18 cellular contexts compared by ENCODE assay signal in the genomic region with DNA sequence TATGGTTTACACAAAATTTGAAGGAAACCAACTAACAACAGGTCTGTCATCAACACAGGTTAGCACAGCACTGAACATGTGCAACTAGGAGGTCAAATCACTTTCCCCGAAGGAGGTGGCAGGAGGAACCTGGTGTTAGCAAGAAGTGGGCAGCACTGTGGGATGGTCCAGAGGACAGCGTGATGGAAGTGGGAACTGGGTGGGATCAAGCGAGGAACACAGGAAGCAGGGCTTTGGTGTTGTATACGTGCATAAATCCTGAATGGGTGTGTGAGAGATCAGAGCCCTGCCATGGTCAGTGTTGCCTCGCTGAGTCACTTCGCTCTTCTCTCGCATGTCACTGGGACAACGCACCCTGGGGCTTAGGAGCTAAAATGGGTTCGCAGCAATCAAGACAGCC.
DNase-seq lines count a peak whose midpoint lies in the region; ATAC-seq, FAIRE-seq and TF ChIP-seq lines count a peak whose summit lies in the region.
"Had no signal": no experiment of that assay in that cellular context is flagged by ENCODE, and none has a peak within 500 bp of the region (broad histone marks: within the 10 kb centered on the region; RNA-seq: fewer than 3 reads in every experiment).

No MANE protein-coding gene starts in this region.

- no TSS peak for BruUV-seq in K562 (replicated peaks; lab: Mats Ljungman, UMichigan)

- H3K36me3 ChIP-seq in GM23338 (ENCODE audit: insufficient read depth) = no peaks in the 10 kb centered on the region
- no peaks in the 10 kb centered on the region for H3K36me3 ChIP-seq in K562 (ENCODE audit: control insufficient read depth, insufficient read depth, low read length)
- no peaks in the 10 kb centered on the region for H3K36me3 ChIP-seq in mesendoderm (ENCODE audit: control insufficient read depth, insufficient read depth, low read length)

- H3K9me3 Mint-ChIP-seq in GM23338 (peaks cover 7% of the 10 kb centered on the region), mesothelial cell of epicardium (peaks cover 8% of the 10 kb centered on the region)

- H3K27me3 Mint-ChIP-seq in GM23338 (ENCODE audit: insufficient read depth, low read depth, poor library complexity) (peaks cover 2% of the 10 kb centered on the region), mesothelial cell of epicardium (ENCODE audit: low read depth) (peaks cover 16% of the 10 kb centered on the region)

- H3K56ac ChIP-seq in mesendoderm (ENCODE audit: low read length) = peak overlapping the region; percentile 18

- H3K4ac ChIP-seq in mesendoderm (ENCODE audit: low read depth, low read length) = no peak overlapping the region

- no peak overlapping the region for H3K27ac Mint-ChIP-seq in GM23338
- no peak overlapping the region for H3K27ac Mint-ChIP-seq in mesothelial cell of epicardium
- H3K27ac Mint-ChIP-seq: CD14-positive monocyte; CD8-positive, alpha-beta T cell; HFFc6 had no signal

- peak overlapping the region; percentile 84 for H2AFZ ChIP-seq in GM23338
- H2AFZ ChIP-seq in K562 (ENCODE audit: low read depth, low read length) = no peak overlapping the region

- no peak overlapping the region for H3K4me2 ChIP-seq in GM23338
- no peak overlapping the region for H3K4me2 ChIP-seq in K562 (ENCODE audit: insufficient read depth, low read length)
- H3K4me2 ChIP-seq in mesendoderm (ENCODE audit: low read length) = no peak overlapping the region

- H4K8ac ChIP-seq in mesendoderm (ENCODE audit: low read depth, low read length) = no peak overlapping the region

- no peak for DNase-seq in GM23338 (ENCODE audit: low spot score)
- DNase-seq in K562 (ENCODE audit: extremely low read depth in 1 of 4, low spot score in 3 of 4) = no peak
- no peak for DNase-seq in mesendoderm
- no peak for DNase-seq in NCI-H1105 treated with DMSO at 0.1 percent for 48 hours (lab: John Stamatoyannopoulos, UW)
- DNase-seq in AML-193 (lab: John Stamatoyannopoulos, UW) = no peak
- DNase-seq in GM12892 (ENCODE audit: insufficient read length) = no peak
- no peak for DNase-seq in mesothelial cell of epicardium (ENCODE audit: low spot score in 2 of 2, unreplicated experiment in 2 of 2)
- DNase-seq: CD8-positive, alpha-beta T cell; COR-L47; DMS153; DMS79 treated with DMSO at 0.1 percent for 48 hours; EL; GF-D8; HCEC 1CT; HFFc6 had no signal

- in situ Hi-C loops in K562 (cut with MboI) = no loop called here

- H3K4me3 ChIP-seq in GM23338 (no peak overlapping the region), K562 (no peak overlapping the region), mesendoderm (ENCODE audit: low read length) (no peak overlapping the region)

- H3K4me3 Mint-ChIP-seq in GM23338 (no peak overlapping the region), mesothelial cell of epicardium (no peak overlapping the region)
- H3K4me3 Mint-ChIP-seq: CD14-positive monocyte; CD8-positive, alpha-beta T cell; HFFc6 had no signal

- POLR2A ChIA-PET in K562 (lab: Yijun Ruan, JAX) = interaction anchor here (3.4 kb wide), 1 partner anchor 12 kb away, joined by 11 read pairs; no protein-coding TSS in a partner anchor

- H3K27ac ChIP-seq in GM23338 (ENCODE audit: low read depth) (no peak overlapping the region), K562 (ENCODE audit: extremely low read depth, low read depth, low read length) (no peak overlapping the region), mesendoderm (ENCODE audit: low read depth, low read length) (no peak overlapping the region)

- peaks cover under 1% of the 10 kb centered on the region; the same call in 2 of the 3 replicates for H3K4me1 Mint-ChIP-seq in GM23338
- H3K4me1 Mint-ChIP-seq in mesothelial cell of epicardium = no peaks in the 10 kb centered on the region
- H3K4me1 Mint-ChIP-seq: CD14-positive monocyte had no signal

- TF ChIP-seq EP300 in K562 (IDR thresholded peaks at IDR 0.05; ENCODE audit: low read length) = no peak

- TF ChIP-seq POLR2A in K562 (conservative IDR thresholded peaks at IDR 0.05) = no peak
- TF ChIP-seq POLR2A in GM12892 (IDR thresholded peaks at IDR 0.05; ENCODE audit: low read depth, low read length) = no peak

- WGBS in K562 (ENCODE audit: insufficient coverage, low coverage, missing lambda C conversion rate) = 2% methylated on average over 9 of the region's 9 CpGs
- no CpG with 5 or more reads among the region's 9 CpGs for WGBS in mesendoderm (ENCODE audit: extremely low coverage, insufficient coverage, low lambda C conversion rate)

- no peak overlapping the region for H4K5ac ChIP-seq in mesendoderm (ENCODE audit: low read length)

- CTCF ChIA-PET in K562 (lab: Yijun Ruan, JAX; ENCODE audit: low intra/inter-chr PET ratio) = interaction anchor here (0.6 kb wide), 1 partner anchor 10 kb away, joined by 3 read pairs; no protein-coding TSS in a partner anchor

- H3K9me2 ChIP-seq in GM23338 (ENCODE audit: insufficient read depth) = no peaks in the 10 kb centered on the region

- H3K79me2 ChIP-seq in GM23338 (replicated peaks; ENCODE audit: insufficient read depth) = no peaks in the 10 kb centered on the region
- no peaks in the 10 kb centered on the region for H3K79me2 ChIP-seq in K562 (ENCODE audit: control insufficient read depth, insufficient read depth, low read length)
- H3K79me2 ChIP-seq in mesendoderm (ENCODE audit: control insufficient read depth, insufficient read depth, low read length) = no peaks in the 10 kb centered on the region

- H3K4me1 ChIP-seq in GM23338 (ENCODE audit: insufficient read depth) (peaks cover under 1% of the 10 kb centered on the region; the same call in 1 of the 2 replicates), K562 (replicated peaks in 1 of 2; ENCODE audit: control insufficient read depth in 2 of 2, insufficient read depth in 2 of 2, low read length in 2 of 2) (no peaks in the 10 kb centered on the region), mesendoderm (ENCODE audit: control insufficient read depth, low read depth, low read length) (no peaks in the 10 kb centered on the region)

- FAIRE-seq in K562 (lab: Jason Lieb, UNC) (no peak), GM12892 (lab: Jason Lieb, UNC) (no peak)
- FAIRE-seq: A204.1, D721Med had no signal

- intact Hi-C loops in K562 (cut with micrococcal nuclease) = no loop called here

- H3K23ac ChIP-seq in mesendoderm (ENCODE audit: low read length) = no peak overlapping the region

- H3K9me3 ChIP-seq in K562 (replicated peaks; ENCODE audit: control insufficient read depth, insufficient read depth, low read depth, low read length) = no peaks in the 10 kb centered on the region

- no peak overlapping the region for H2BK120ac ChIP-seq in mesendoderm (ENCODE audit: low read depth, low read length)

- H3K36me3 Mint-ChIP-seq in GM23338 (ENCODE audit: low read depth) (peaks cover 2% of the 10 kb centered on the region; the same call in 2 of the 3 replicates), mesothelial cell of epicardium (no peaks in the 10 kb centered on the region)
- H3K36me3 Mint-ChIP-seq: CD14-positive monocyte; CD8-positive, alpha-beta T cell had no signal

- H2BK5ac ChIP-seq in mesendoderm (ENCODE audit: low read length) = no peak overlapping the region

- no peaks in the 10 kb centered on the region for H3K79me1 ChIP-seq in mesendoderm (ENCODE audit: low read length)

- H3K27me3 ChIP-seq in GM23338 (ENCODE audit: insufficient read depth) (no peaks in the 10 kb centered on the region), K562 (ENCODE audit: control insufficient read depth in 2 of 2, insufficient read depth in 2 of 2, low read length in 2 of 2) (peaks cover 2 to 17% of the 10 kb centered on the region in 2 experiments; a peak in 1 of 5 replicates), mesendoderm (ENCODE audit: insufficient read depth, low read length, poor library complexity) (no peaks in the 10 kb centered on the region)

- H3K9ac ChIP-seq in K562 (ENCODE audit: insufficient read depth in 1 of 2, low read depth in 2 of 2, low read length in 2 of 2) (no peak overlapping the region), mesendoderm (ENCODE audit: low read length) (no peak overlapping the region)

- TF ChIP-seq RAD21 in K562 (CRISPR knock-in tag; conservative IDR thresholded peaks at IDR 0.05 in 1 of 2, IDR thresholded peaks at IDR 0.05 in 1 of 2) = no peak

- no peak overlapping the region for H2AK5ac ChIP-seq in mesendoderm (ENCODE audit: low read length)

- H4K20me1 ChIP-seq in GM23338 (replicated peaks; ENCODE audit: insufficient read depth) = no peaks in the 10 kb centered on the region
- H4K20me1 ChIP-seq in K562 (replicated peaks; ENCODE audit: control insufficient read depth, insufficient read depth, low read length) = no peaks in the 10 kb centered on the region

- no peak overlapping the region for H2BK15ac ChIP-seq in mesendoderm (replicated peaks; ENCODE audit: low read depth)

- ATAC-seq in GM23338 = no peak
- peak; percentile 45; the same call in 1 of the 3 replicates for ATAC-seq in K562
- ATAC-seq: CD8-positive, alpha-beta T cell had no signal

- H3K9me1 ChIP-seq in K562 (ENCODE audit: control insufficient read depth, insufficient read depth, low read length) = no peaks in the 10 kb centered on the region

- H3K18ac ChIP-seq in mesendoderm (ENCODE audit: low read length) = no peak overlapping the region

- no peak for TF ChIP-seq CTCF in GM23338 (conservative IDR thresholded peaks at IDR 0.05; ENCODE audit: low read depth in 2 of 2)
- TF ChIP-seq CTCF in K562 (IDR thresholded peaks at IDR 0.05 in 2 of 3, conservative IDR thresholded peaks at IDR 0.05 in 1 of 3; ENCODE audit: insufficient read depth in 2 of 3, low read depth in 1 of 3, low read length in 3 of 3) = no peak
- TF ChIP-seq CTCF in mesothelial cell of epicardium (IDR thresholded peaks at IDR 0.05; ENCODE audit: unreplicated experiment) = no peak

- H3F3A ChIP-seq in GM23338 (replicated peaks; ENCODE audit: low read depth) = no peaks in the 10 kb centered on the region

TF ChIP-seq in GM23338, 12 proteins besides CTCF, POLR2A, EP300 and RAD21 (continues in another document):
- TF ChIP-seq ZNF331 (CRISPR knock-in tag; IDR thresholded peaks at IDR 0.05; ENCODE audit: low read depth) (no peak), STAT1 (IDR thresholded peaks at IDR 0.05; ENCODE audit: unreplicated experiment) (no peak), JUNB (IDR thresholded peaks at IDR 0.05; ENCODE audit: unreplicated experiment) (no peak), CREB1 (CRISPR knock-in tag; IDR thresholded peaks at IDR 0.05; ENCODE audit: low read depth) (no peak), NANOG (IDR thresholded peaks at IDR 0.05; ENCODE audit: borderline replicate concordance) (no peak), EZH2phosphoT487 (IDR thresholded peaks at IDR 0.05; ENCODE audit: unreplicated experiment) (no peak)

TF ChIP-seq in K562, 482 proteins besides CTCF, POLR2A, EP300 and RAD21 (continues in another document):
- TF ChIP-seq ZNF431 (CRISPR knock-in tag; IDR thresholded peaks at IDR 0.05) (no peak), SMARCE1 (IDR thresholded peaks at IDR 0.05) (no peak)
- TF ChIP-seq, protein P1, sequence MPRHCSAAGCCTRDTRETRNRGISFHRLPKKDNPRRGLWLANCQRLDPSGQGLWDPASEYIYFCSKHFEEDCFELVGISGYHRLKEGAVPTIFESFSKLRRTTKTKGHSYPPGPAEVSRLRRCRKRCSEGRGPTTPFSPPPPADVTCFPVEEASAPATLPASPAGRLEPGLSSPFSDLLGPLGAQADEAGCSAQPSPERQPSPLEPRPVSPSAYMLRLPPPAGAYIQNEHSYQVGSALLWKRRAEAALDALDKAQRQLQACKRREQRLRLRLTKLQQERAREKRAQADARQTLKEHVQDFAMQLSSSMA (CRISPR knock-in tag; IDR thresholded peaks at IDR 0.05) = no peak
